ENCODE assay signal across 8 cellular contexts in genomic region chr5:141969783-141970741, GRCh38. TPM values are rescaled to one million over a fixed set of nuclear protein-coding genes. Genes with fewer than 3 reads are reported as not detected.
A peak's percentile ranks its signal among the peaks of the same experiment; 100 is the strongest.
DNase-seq lines count a peak whose midpoint lies in the region; ATAC-seq, FAIRE-seq and TF ChIP-seq lines count a peak whose summit lies in the region.

No MANE protein-coding gene starts in this region.

- H3K27ac ChIP-seq in BLaER1 (peak overlapping the region; percentile 92), endothelial cell of umbilical vein (ENCODE audit: insufficient read depth, low read depth, low read length) (peak overlapping the region; percentile 77)

- H3K9ac ChIP-seq in BLaER1 = peak overlapping the region; percentile 92
- H3K9ac ChIP-seq in endothelial cell of umbilical vein (replicated peaks; ENCODE audit: extremely low read depth, insufficient read depth, low read length) = peak overlapping the region; percentile 93

- no peaks in the 10 kb centered on the region for H4K20me1 ChIP-seq in BLaER1
- no peaks in the 10 kb centered on the region for H4K20me1 ChIP-seq in endothelial cell of umbilical vein (replicated peaks; ENCODE audit: control insufficient read depth, extremely low read depth, insufficient read depth, low read length)

- H3K4me3 ChIP-seq in BLaER1 = peak overlapping the region; percentile 84
- peak overlapping the region; percentile 89 to 97 (median 97) for H3K4me3 ChIP-seq in endothelial cell of umbilical vein (replicated peaks in 1 of 3; ENCODE audit: insufficient read depth in 1 of 3, low read depth in 1 of 3, low read length in 3 of 3)
- H3K4me3 ChIP-seq in neuron (ENCODE audit: low read length) = peak overlapping the region; percentile 98

- BruUV-seq in endothelial cell of umbilical vein (replicated peaks; lab: Mats Ljungman, UMichigan) = no TSS peak

- DNase-seq in GM19238 (ENCODE audit: insufficient read length, low spot score) (peak; percentile 56), endothelial cell of umbilical vein (ENCODE audit: low read depth, low spot score) (no peak), amniotic stem cell (lab: John Stamatoyannopoulos, UW) (no peak)
- DNase-seq in stimulated activated CD4-positive, alpha-beta T cell treated with anti-CD3 and anti-CD28 coated beads, Interleukin-1b, Interleukin-23, amount 100 ng/mL, for 48 hours = no peak

- H3K27me3 ChIP-seq in BLaER1 (no peaks in the 10 kb centered on the region), endothelial cell of umbilical vein (ENCODE audit: control insufficient read depth in 2 of 2, insufficient read depth in 2 of 2, low read length in 2 of 2) (no peaks in the 10 kb centered on the region), neuron (ENCODE audit: insufficient read depth, low read length) (no peaks in the 10 kb centered on the region)

- intact Hi-C loops in endothelial cell of umbilical vein (cut with micrococcal nuclease) = loop anchor here (2.0 kb wide), 1 partner anchor 277 kb away; no protein-coding TSS in a partner anchor

- TF ChIP-seq CTCF in endothelial cell of umbilical vein (IDR thresholded peaks at IDR 0.05; ENCODE audit: extremely low read depth in 1 of 2, insufficient read depth in 1 of 2, low read depth in 1 of 2, low read length in 2 of 2) = no peak

- H3K9me3 ChIP-seq in BLaER1 (no peaks in the 10 kb centered on the region), endothelial cell of umbilical vein (replicated peaks; ENCODE audit: control insufficient read depth, insufficient read depth, low read length) (no peaks in the 10 kb centered on the region), neuron (ENCODE audit: low read length) (no peaks in the 10 kb centered on the region)

- CTCF ChIA-PET in endothelial cell of umbilical vein (lab: Charles Lee) = interaction anchor here (0.8 to 2.2 kb wide), 19 partner anchors 8 to 743 kb away, joined by 3 to 28 read pairs (median 5); partner anchors contain the start of genes GNPDA1, NDFIP1 and PCDH12

- dilution Hi-C loops in endothelial cell of umbilical vein (cut with MboI; ENCODE audit: extremely low pct_ligation_motif_present, low sequenced_read_pairs) = no loop called here

- peak overlapping the region; percentile 90 for H2AFZ ChIP-seq in endothelial cell of umbilical vein (ENCODE audit: low read depth, low read length)
- peak overlapping the region; percentile 91 for H2AFZ ChIP-seq in neuron (ENCODE audit: low read depth, low read length)

- peaks cover 26% of the 10 kb centered on the region for H3K79me2 ChIP-seq in endothelial cell of umbilical vein (ENCODE audit: control insufficient read depth, insufficient read depth, low read length)

- H3K36me3 ChIP-seq in BLaER1 (peaks cover 33% of the 10 kb centered on the region), endothelial cell of umbilical vein (ENCODE audit: control insufficient read depth in 2 of 2, extremely low read depth in 1 of 2, insufficient read depth in 2 of 2, low read length in 2 of 2) (peaks cover 7 to 8% of the 10 kb centered on the region in 2 experiments), neuron (ENCODE audit: insufficient read depth, low read length) (peaks cover 26% of the 10 kb centered on the region)

- peak; percentile 37 for FAIRE-seq in endothelial cell of umbilical vein (lab: Jason Lieb, UNC)

- H3K4me2 ChIP-seq in BLaER1 (peak overlapping the region; percentile 80), endothelial cell of umbilical vein (ENCODE audit: insufficient read depth, low read length) (peak overlapping the region; percentile 97)

- H3K4me1 ChIP-seq in BLaER1 (peaks cover 20% of the 10 kb centered on the region), endothelial cell of umbilical vein (ENCODE audit: control insufficient read depth, extremely low read depth, insufficient read depth, low read length) (peaks cover 24% of the 10 kb centered on the region), neuron (ENCODE audit: insufficient read depth, low read length) (peaks cover 13% of the 10 kb centered on the region)

- peak; percentile 63 for TF ChIP-seq POLR2A in Raji (IDR thresholded peaks at IDR 0.05; ENCODE audit: insufficient read depth, low read depth, low read length)
- TF ChIP-seq POLR2A in endothelial cell of umbilical vein (IDR thresholded peaks at IDR 0.05; ENCODE audit: low read depth, low read length) = peak; percentile 40

- POLR2A ChIA-PET in endothelial cell of umbilical vein (lab: Charles Lee) = interaction anchor here (1.0 to 1.3 kb wide), 2 partner anchors 10 to 278 kb away, joined by 3 read pairs; no protein-coding TSS in a partner anchor

- H3K9me1 ChIP-seq in endothelial cell of umbilical vein (replicated peaks; ENCODE audit: control insufficient read depth, extremely low read depth, insufficient read depth, low read length) = no peaks in the 10 kb centered on the region

- peak; percentile 47 for ATAC-seq in HG03139 (IDR thresholded peaks at IDR 0.05; ENCODE audit: unreplicated experiment)

TF ChIP-seq in endothelial cell of umbilical vein, 7 proteins besides CTCF, POLR2A, EP300 and RAD21:
- no peak for TF ChIP-seq GATA2 (IDR thresholded peaks at IDR 0.05; ENCODE audit: insufficient read depth, insufficient read length, low read depth, low read length)
- TF ChIP-seq MAX (IDR thresholded peaks at IDR 0.05; ENCODE audit: insufficient read depth, insufficient read length) = no peak

RNA-seq across cellular contexts. Expression of gene RNF14, which starts 1.2 kb away (rescaled TPM):
- 53.1 and 55.9 TPM in 2 replicates for total RNA-seq in endothelial cell of umbilical vein
- polyA plus RNA-seq in endothelial cell of umbilical vein = 20.3 and 23.5 TPM in 2 replicates
- polyA plus RNA-seq in endothelial cell of umbilical vein (2011; cell fraction: cytosol; rRNA removed) = 31.4 and 34.3 TPM in 2 replicates
- polyA plus RNA-seq in endothelial cell of umbilical vein (2011; cell fraction: nucleus; rRNA removed) = 32.0 and 32.5 TPM in 2 replicates
- polyA plus RNA-seq in endothelial cell of umbilical vein (2012) = 75.7 and 87.2 TPM in 2 replicates
- polyA minus RNA-seq in endothelial cell of umbilical vein = 56.2 and 56.9 TPM in 2 replicates
- 8.6 TPM for polyA minus RNA-seq in endothelial cell of umbilical vein (2011; cell fraction: cytosol; rRNA and poly(A)+ RNA removed)
- polyA minus RNA-seq in endothelial cell of umbilical vein (2011; cell fraction: nucleus; rRNA and poly(A)+ RNA removed) = 18.4 and 29.8 TPM in 2 replicates

RNA-seq across cellular contexts. Expression of gene PCDH12, which starts 12.1 kb away (rescaled TPM):
- 18.5 and 20.4 TPM in 2 replicates for total RNA-seq in endothelial cell of umbilical vein
- 5.5 and 6.2 TPM in 2 replicates for polyA plus RNA-seq in endothelial cell of umbilical vein
- 3.2 and 3.6 TPM in 2 replicates for polyA plus RNA-seq in endothelial cell of umbilical vein (2011; cell fraction: cytosol; rRNA removed)
- 2.6 and 2.9 TPM in 2 replicates for polyA plus RNA-seq in endothelial cell of umbilical vein (2011; cell fraction: nucleus; rRNA removed)
- 5.4 and 7.7 TPM in 2 replicates for polyA plus RNA-seq in endothelial cell of umbilical vein (2012)
- 6.9 and 10.3 TPM in 2 replicates for polyA minus RNA-seq in endothelial cell of umbilical vein
- 0.82 TPM for polyA minus RNA-seq in endothelial cell of umbilical vein (2011; cell fraction: cytosol; rRNA and poly(A)+ RNA removed)
- polyA minus RNA-seq in endothelial cell of umbilical vein (2011; cell fraction: nucleus; rRNA and poly(A)+ RNA removed) = 2.7 and 5.1 TPM in 2 replicates

RNA-seq across cellular contexts. Expression of gene GNPDA1, which starts 42.8 kb away (rescaled TPM):
- total RNA-seq in endothelial cell of umbilical vein = 49.3 and 52.1 TPM in 2 replicates
- 19.8 and 22.5 TPM in 2 replicates for polyA plus RNA-seq in endothelial cell of umbilical vein
- 21.3 and 24.2 TPM in 2 replicates for polyA plus RNA-seq in endothelial cell of umbilical vein (2011; cell fraction: cytosol; rRNA removed)
- 19.6 and 24.1 TPM in 2 replicates for polyA plus RNA-seq in endothelial cell of umbilical vein (2011; cell fraction: nucleus; rRNA removed)
- 68.0 and 74.4 TPM in 2 replicates for polyA plus RNA-seq in endothelial cell of umbilical vein (2012)
- 20.1 and 38.6 TPM in 2 replicates for polyA minus RNA-seq in endothelial cell of umbilical vein
- polyA minus RNA-seq in endothelial cell of umbilical vein (2011; cell fraction: cytosol; rRNA and poly(A)+ RNA removed) = 13.1 TPM
- 10.2 and 13.2 TPM in 2 replicates for polyA minus RNA-seq in endothelial cell of umbilical vein (2011; cell fraction: nucleus; rRNA and poly(A)+ RNA removed)

RNA-seq across cellular contexts. Expression of gene DELE1, which starts 46.4 kb away (rescaled TPM):
- 67.0 and 105 TPM in 2 replicates for total RNA-seq in endothelial cell of umbilical vein
- polyA plus RNA-seq in endothelial cell of umbilical vein = 121 and 139 TPM in 2 replicates
- 80.8 and 91.2 TPM in 2 replicates for polyA plus RNA-seq in endothelial cell of umbilical vein (2011; cell fraction: cytosol; rRNA removed)
- 291 and 301 TPM in 2 replicates for polyA plus RNA-seq in endothelial cell of umbilical vein (2011; cell fraction: nucleus; rRNA removed)
- 60.1 and 60.8 TPM in 2 replicates for polyA plus RNA-seq in endothelial cell of umbilical vein (2012)
- 96.7 and 110 TPM in 2 replicates for polyA minus RNA-seq in endothelial cell of umbilical vein
- polyA minus RNA-seq in endothelial cell of umbilical vein (2011; cell fraction: cytosol; rRNA and poly(A)+ RNA removed) = 29.9 TPM
- polyA minus RNA-seq in endothelial cell of umbilical vein (2011; cell fraction: nucleus; rRNA and poly(A)+ RNA removed) = 83.3 and 102 TPM in 2 replicates
